In the genomic region with DNA sequence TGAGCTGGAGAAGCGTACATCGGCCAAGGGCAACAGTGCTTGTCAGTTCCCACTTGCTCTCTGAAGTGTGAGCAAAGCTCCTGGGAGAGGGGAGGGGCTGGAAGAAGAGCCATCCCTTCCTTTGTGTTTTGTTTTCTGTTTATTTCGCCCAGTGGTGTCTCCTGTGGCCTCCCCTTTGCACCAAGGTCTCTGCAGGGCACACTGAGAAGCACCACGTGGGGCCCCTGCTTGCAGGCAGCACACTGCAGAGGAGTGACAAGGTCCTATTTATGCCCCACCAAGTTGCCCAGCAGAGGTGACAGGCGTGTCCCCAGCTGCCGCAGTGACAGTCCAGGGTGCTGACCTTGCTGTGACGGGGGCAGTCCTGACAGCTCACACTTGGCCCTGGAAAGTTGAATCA, we compare ENCODE assay signal across 19 cellular contexts.
"Had no signal": no experiment of that assay in that cellular context is flagged by ENCODE, and none has a peak within 500 bp of the region (broad histone marks: within the 10 kb centered on the region; RNA-seq: fewer than 3 reads in every experiment).

No MANE protein-coding gene starts in this region.

- H3K27me3 ChIP-seq: ascending aorta, testis had no signal

- H3K4me3 Mint-ChIP-seq: activated CD4-positive, alpha-beta T cell treated with anti-CD3 and anti-CD28 coated beads, Interleukin-2, amount 10 ng/mL, durations not matched to agents 7 days and 5 days; nephron; stimulated activated memory B cell treated with anti-CD40 and anti-IgM and Interleukin-4, amounts not matched to agents 10 μg/mL and 1 μg/mL and 100 μg/mL, for 72 hours; type B pancreatic cell had no signal

- H3K27ac ChIP-seq: ascending aorta, gastrocnemius medialis, psoas muscle, sigmoid colon, testis had no signal

- DNase-seq: activated CD4-positive, alpha-beta T cell treated with anti-CD3 and anti-CD28 coated beads, Interleukin-2, amount 10 ng/mL, durations not matched to agents 7 days and 5 days; activated CD8-positive, alpha-beta memory T cell treated with anti-CD3 and anti-CD28 coated beads, Interleukin-2, amount 50 U/mL, for 4 hours; activated effector memory CD4-positive, alpha-beta T cell treated with anti-CD3 and anti-CD28 coated beads, Interleukin-2, amount 50 U/mL, for 16 hours; activated naive CD4-positive, alpha-beta T cell treated with anti-CD3 and anti-CD28 coated beads, Interleukin-2, amount 50 U/mL, for 16 hours; activated T-cell treated with anti-CD3 and anti-CD28 coated beads, Interleukin-2, amount 50 U/mL, for 48 hours; cerebellar nuclear complex; cortex of kidney; effector CD4-positive, alpha-beta T cell; gastrocnemius medialis; psoas muscle; sigmoid colon; stimulated activated CD4-positive, alpha-beta T cell treated with anti-CD3 and anti-CD28 coated beads, Interleukin-4, amount 100 ng/mL, for 24 hours; testis had no signal

- H3K4me1 ChIP-seq: ascending aorta, psoas muscle had no signal

- H3K9me3 Mint-ChIP-seq: activated CD4-positive, alpha-beta T cell treated with anti-CD3 and anti-CD28 coated beads, Interleukin-2, amount 10 ng/mL, durations not matched to agents 7 days and 5 days; nephron; stimulated activated memory B cell treated with anti-CD40 and anti-IgM and Interleukin-4, amounts not matched to agents 10 μg/mL and 1 μg/mL and 100 μg/mL, for 72 hours; T-helper 1 cell treated with Interleukin-12 subunit alpha and Interleukin-12 subunit beta and Interleukin-4 antibody, amounts not matched to agents 30 μg/mL and 1 μg/mL, for 36 hours; type B pancreatic cell had no signal

- H3K36me3 Mint-ChIP-seq: stimulated activated memory B cell treated with anti-CD40 and anti-IgM and Interleukin-4, amounts not matched to agents 10 μg/mL and 1 μg/mL and 100 μg/mL, for 72 hours; type B pancreatic cell had no signal

- H3K27ac Mint-ChIP-seq: activated CD4-positive, alpha-beta T cell treated with anti-CD3 and anti-CD28 coated beads, Interleukin-2, amount 10 ng/mL, durations not matched to agents 7 days and 5 days; stimulated activated memory B cell treated with anti-CD40 and anti-IgM and Interleukin-4, amounts not matched to agents 10 μg/mL and 1 μg/mL and 100 μg/mL, for 72 hours; type B pancreatic cell had no signal

- H3K9me3 ChIP-seq: ascending aorta, gastrocnemius medialis, psoas muscle, sigmoid colon, testis had no signal

- H3K4me3 ChIP-seq: ascending aorta, gastrocnemius medialis, lung, psoas muscle, sigmoid colon, testis had no signal

- H3K36me3 ChIP-seq: ascending aorta, gastrocnemius medialis, sigmoid colon had no signal

- ATAC-seq: gastrocnemius medialis; psoas muscle; stimulated activated memory B cell treated with anti-CD40 and anti-IgM and Interleukin-4, amounts not matched to agents 10 μg/mL and 1 μg/mL and 100 μg/mL, for 72 hours had no signal
